Comparison of ENCODE assay signal across 2 cellular contexts in the genomic region with DNA sequence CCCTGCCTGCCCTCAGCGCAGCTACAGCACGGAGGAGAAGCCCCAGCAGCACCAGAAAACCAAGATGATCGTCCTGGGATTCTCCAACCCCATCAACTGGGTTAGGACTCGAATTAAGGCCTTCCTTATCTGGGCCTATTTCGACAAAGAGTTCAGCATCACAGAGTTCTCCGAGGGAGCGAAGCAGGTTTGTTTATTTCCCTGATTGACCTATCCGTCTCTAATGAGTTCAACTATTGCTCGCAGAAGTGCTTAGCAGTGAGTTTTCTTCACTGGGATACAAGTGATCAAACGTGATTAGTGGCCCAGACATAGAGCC.
A peak's percentile ranks its signal among the peaks of the same experiment; 100 is the strongest.
TF ChIP-seq lines count a peak whose summit lies in the region.

No MANE protein-coding gene starts in this region.

TF ChIP-seq in HEK293, 187 proteins besides CTCF, POLR2A, EP300 and RAD21:
- peak; percentile 38; the same call in 1 of the 2 replicates for TF ChIP-seq ZBTB17 (tag by site-specific recombination; IDR thresholded peaks at IDR 0.05)
- no peak for TF ChIP-seq GLI2 (tag by site-specific recombination; IDR thresholded peaks at IDR 0.05; ENCODE audit: borderline replicate concordance, low read depth)
- TF ChIP-seq ZNF174 (tag by site-specific recombination; IDR thresholded peaks at IDR 0.05), result no peak
- TF ChIP-seq ZNF146 (tag by site-specific recombination; IDR thresholded peaks at IDR 0.05), result no peak
- TF ChIP-seq, protein P1, sequence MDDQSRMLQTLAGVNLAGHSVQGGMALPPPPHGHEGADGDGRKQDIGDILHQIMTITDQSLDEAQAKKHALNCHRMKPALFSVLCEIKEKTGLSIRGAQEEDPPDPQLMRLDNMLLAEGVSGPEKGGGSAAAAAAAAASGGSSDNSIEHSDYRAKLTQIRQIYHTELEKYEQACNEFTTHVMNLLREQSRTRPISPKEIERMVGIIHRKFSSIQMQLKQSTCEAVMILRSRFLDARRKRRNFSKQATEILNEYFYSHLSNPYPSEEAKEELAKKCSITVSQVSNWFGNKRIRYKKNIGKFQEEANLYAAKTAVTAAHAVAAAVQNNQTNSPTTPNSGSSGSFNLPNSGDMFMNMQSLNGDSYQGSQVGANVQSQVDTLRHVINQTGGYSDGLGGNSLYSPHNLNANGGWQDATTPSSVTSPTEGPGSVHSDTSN (CRISPR knock-in tag; IDR thresholded peaks at IDR 0.05), result 0 out of 2 replicates have a peak, but pooled peaks have one; percentile 0
- TF ChIP-seq PRDM1 (tag by site-specific recombination; IDR thresholded peaks at IDR 0.05), result no peak
- TF ChIP-seq ZNF623 (tag by site-specific recombination; IDR thresholded peaks at IDR 0.05), result no peak
- no peak for TF ChIP-seq ZNF175 (tag by site-specific recombination; IDR thresholded peaks at IDR 0.05)
TF ChIP-seq in HEK293: peak in this region for 2.

TF ChIP-seq in GM12878, 131 proteins besides CTCF, POLR2A, EP300 and RAD21:
- no peak for TF ChIP-seq ZSCAN29 (IDR thresholded peaks at IDR 0.05)
- TF ChIP-seq SPI1 (IDR thresholded peaks at IDR 0.05; ENCODE audit: borderline replicate concordance, insufficient read depth, low read depth, low read length), result no peak
- no peak for TF ChIP-seq SIX5 (IDR thresholded peaks at IDR 0.05; ENCODE audit: low read depth, low read length, severe bottlenecking)
- TF ChIP-seq GABPA (IDR thresholded peaks at IDR 0.05; ENCODE audit: low read depth), result no peak
- no peak for TF ChIP-seq EGR1 (IDR thresholded peaks at IDR 0.05; ENCODE audit: borderline replicate concordance in 1 of 2, low read depth in 2 of 2, low read length in 2 of 2)
- TF ChIP-seq BCL11A (IDR thresholded peaks at IDR 0.05; ENCODE audit: low read depth, low read length), result no peak
- no peak for TF ChIP-seq POLR2AphosphoS5 (IDR thresholded peaks at IDR 0.05; ENCODE audit: low read length)
- TF ChIP-seq, protein P2, sequence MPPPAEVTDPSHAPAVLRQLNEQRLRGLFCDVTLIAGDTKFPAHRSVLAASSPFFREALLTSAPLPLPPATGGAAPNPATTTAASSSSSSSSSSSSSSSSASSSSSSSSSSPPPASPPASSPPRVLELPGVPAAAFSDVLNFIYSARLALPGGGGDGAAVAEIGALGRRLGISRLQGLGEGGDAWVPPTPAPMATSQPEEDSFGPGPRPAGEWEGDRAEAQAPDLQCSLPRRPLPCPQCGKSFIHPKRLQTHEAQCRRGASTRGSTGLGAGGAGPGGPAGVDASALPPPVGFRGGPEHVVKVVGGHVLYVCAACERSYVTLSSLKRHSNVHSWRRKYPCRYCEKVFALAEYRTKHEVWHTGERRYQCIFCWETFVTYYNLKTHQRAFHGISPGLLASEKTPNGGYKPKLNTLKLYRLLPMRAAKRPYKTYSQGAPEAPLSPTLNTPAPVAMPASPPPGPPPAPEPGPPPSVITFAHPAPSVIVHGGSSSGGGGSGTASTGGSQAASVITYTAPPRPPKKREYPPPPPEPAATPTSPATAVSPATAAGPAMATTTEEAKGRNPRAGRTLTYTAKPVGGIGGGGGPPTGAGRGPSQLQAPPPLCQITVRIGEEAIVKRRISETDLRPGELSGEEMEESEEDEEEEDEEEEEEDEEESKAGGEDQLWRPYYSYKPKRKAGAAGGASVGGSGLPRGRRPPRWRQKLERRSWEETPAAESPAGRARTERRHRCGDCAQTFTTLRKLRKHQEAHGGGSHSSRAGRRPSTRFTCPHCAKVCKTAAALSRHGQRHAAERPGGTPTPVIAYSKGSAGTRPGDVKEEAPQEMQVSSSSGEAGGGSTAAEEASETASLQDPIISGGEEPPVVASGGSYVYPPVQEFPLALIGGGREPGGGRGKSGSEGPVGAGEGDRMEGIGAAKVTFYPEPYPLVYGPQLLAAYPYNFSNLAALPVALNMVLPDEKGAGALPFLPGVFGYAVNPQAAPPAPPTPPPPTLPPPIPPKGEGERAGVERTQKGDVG (CRISPR knock-in tag; IDR thresholded peaks at IDR 0.05), result no peak
- TF ChIP-seq, protein P3, sequence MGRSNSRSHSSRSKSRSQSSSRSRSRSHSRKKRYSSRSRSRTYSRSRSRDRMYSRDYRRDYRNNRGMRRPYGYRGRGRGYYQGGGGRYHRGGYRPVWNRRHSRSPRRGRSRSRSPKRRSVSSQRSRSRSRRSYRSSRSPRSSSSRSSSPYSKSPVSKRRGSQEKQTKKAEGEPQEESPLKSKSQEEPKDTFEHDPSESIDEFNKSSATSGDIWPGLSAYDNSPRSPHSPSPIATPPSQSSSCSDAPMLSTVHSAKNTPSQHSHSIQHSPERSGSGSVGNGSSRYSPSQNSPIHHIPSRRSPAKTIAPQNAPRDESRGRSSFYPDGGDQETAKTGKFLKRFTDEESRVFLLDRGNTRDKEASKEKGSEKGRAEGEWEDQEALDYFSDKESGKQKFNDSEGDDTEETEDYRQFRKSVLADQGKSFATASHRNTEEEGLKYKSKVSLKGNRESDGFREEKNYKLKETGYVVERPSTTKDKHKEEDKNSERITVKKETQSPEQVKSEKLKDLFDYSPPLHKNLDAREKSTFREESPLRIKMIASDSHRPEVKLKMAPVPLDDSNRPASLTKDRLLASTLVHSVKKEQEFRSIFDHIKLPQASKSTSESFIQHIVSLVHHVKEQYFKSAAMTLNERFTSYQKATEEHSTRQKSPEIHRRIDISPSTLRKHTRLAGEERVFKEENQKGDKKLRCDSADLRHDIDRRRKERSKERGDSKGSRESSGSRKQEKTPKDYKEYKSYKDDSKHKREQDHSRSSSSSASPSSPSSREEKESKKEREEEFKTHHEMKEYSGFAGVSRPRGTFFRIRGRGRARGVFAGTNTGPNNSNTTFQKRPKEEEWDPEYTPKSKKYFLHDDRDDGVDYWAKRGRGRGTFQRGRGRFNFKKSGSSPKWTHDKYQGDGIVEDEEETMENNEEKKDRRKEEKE (IDR thresholded peaks at IDR 0.05), result no peak
- no peak for TF ChIP-seq NFYA (IDR thresholded peaks at IDR 0.05; ENCODE audit: borderline replicate concordance, low read depth, low read length)
- TF ChIP-seq, protein P4, sequence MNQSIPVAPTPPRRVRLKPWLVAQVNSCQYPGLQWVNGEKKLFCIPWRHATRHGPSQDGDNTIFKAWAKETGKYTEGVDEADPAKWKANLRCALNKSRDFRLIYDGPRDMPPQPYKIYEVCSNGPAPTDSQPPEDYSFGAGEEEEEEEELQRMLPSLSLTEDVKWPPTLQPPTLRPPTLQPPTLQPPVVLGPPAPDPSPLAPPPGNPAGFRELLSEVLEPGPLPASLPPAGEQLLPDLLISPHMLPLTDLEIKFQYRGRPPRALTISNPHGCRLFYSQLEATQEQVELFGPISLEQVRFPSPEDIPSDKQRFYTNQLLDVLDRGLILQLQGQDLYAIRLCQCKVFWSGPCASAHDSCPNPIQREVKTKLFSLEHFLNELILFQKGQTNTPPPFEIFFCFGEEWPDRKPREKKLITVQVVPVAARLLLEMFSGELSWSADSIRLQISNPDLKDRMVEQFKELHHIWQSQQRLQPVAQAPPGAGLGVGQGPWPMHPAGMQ (IDR thresholded peaks at IDR 0.05; ENCODE audit: borderline replicate concordance), result no peak
